In the genomic region with DNA sequence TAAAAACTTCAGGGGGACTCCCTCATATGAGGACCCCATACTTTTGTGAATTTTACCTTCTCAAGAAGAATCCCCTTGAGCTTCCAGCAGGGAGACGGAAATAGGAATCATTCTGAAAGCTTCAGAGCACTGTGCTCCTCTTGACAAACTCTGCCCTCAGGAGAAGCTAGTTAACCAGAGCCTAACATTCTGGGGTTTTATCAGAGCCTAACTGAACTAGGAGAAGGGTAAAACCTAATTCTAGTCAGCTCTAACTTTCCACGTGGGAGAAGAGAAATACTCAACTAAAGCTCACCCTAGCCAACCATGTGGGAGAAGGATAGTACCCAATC, we compare ENCODE assay signal across 23 cellular contexts. TPM values are rescaled to one million over a fixed set of nuclear protein-coding genes. Genes with fewer than 3 reads are reported as not detected.
DNase-seq lines count a peak whose midpoint lies in the region; ATAC-seq, FAIRE-seq and TF ChIP-seq lines count a peak whose summit lies in the region.
"Had no signal": no experiment of that assay in that cellular context is flagged by ENCODE, and none has a peak within 500 bp of the region (broad histone marks: within the 10 kb centered on the region; RNA-seq: fewer than 3 reads in every experiment).

No MANE protein-coding gene starts in this region.

- H3K79me2 ChIP-seq in GM23338 (replicated peaks; ENCODE audit: insufficient read depth) (no peaks in the 10 kb centered on the region), H9 (ENCODE audit: insufficient read depth, low read length) (no peaks in the 10 kb centered on the region)

- no peak overlapping the region for H3K23ac ChIP-seq in H9 (ENCODE audit: insufficient read length, low read depth, low read length)

- no peak overlapping the region for H3K56ac ChIP-seq in H9 (ENCODE audit: insufficient read length, low read depth, low read length)

- no peak overlapping the region for H2BK5ac ChIP-seq in H9 (ENCODE audit: insufficient read length, low read length)

- H3K9ac ChIP-seq in H9 (ENCODE audit: extremely low read depth, insufficient read length, low read length): no peak overlapping the region
- no peak overlapping the region for H3K9ac ChIP-seq in kidney (ENCODE audit: low read length in 2 of 2)
- H3K9ac ChIP-seq: BLaER1 had no signal

- H2BK12ac ChIP-seq in H9 (ENCODE audit: insufficient read length, low read depth, low read length): no peak overlapping the region

- no peaks in the 10 kb centered on the region for H3K9me3 ChIP-seq in H9 (ENCODE audit: control insufficient read depth, low read depth, low read length)
- H3K9me3 ChIP-seq in kidney (ENCODE audit: control insufficient read depth in 1 of 2, low read length in 2 of 2): no peaks in the 10 kb centered on the region
- H3K9me3 ChIP-seq: BLaER1, HAP-1 had no signal

- H3K4me1 ChIP-seq in GM23338 (ENCODE audit: insufficient read depth): no peaks in the 10 kb centered on the region
- no peaks in the 10 kb centered on the region for H3K4me1 ChIP-seq in H9 (ENCODE audit: insufficient read depth, low read length)
- H3K4me1 ChIP-seq in kidney (ENCODE audit: control insufficient read depth in 1 of 2, insufficient read depth in 1 of 2, low read depth in 1 of 2, low read length in 2 of 2): no peaks in the 10 kb centered on the region
- H3K4me1 ChIP-seq: BLaER1, HAP-1 had no signal

- H3F3A ChIP-seq in GM23338 (replicated peaks; ENCODE audit: low read depth): no peaks in the 10 kb centered on the region

- no peak for FAIRE-seq in kidney (lab: Jason Lieb, UNC)
- FAIRE-seq: GM18507, K562 had no signal

- no peak overlapping the region for H2BK15ac ChIP-seq in H9 (ENCODE audit: low read depth, low read length)

- no peak overlapping the region for H4K91ac ChIP-seq in H9 (ENCODE audit: insufficient read length, low read depth, low read length)

- H3K14ac ChIP-seq in H9 (ENCODE audit: insufficient read depth, low read length): no peak overlapping the region

- no peak overlapping the region for H3K4ac ChIP-seq in H9 (ENCODE audit: low read depth, low read length)

- no peak overlapping the region for H3T11ph ChIP-seq in H9 (ENCODE audit: low read length)

- no peaks in the 10 kb centered on the region for H3K36me3 Mint-ChIP-seq in activated naive CD4-positive, alpha-beta T cell treated with anti-CD3 and anti-CD28 coated beads, Interleukin-2, amount 50 U/mL, for 24 hours
- H3K36me3 Mint-ChIP-seq in GM23338 (ENCODE audit: low read depth) (no peaks in the 10 kb centered on the region), H9 (ENCODE audit: insufficient read depth in 1 of 3, low read depth in 3 of 3) (no peaks in the 10 kb centered on the region)
- H3K36me3 Mint-ChIP-seq: CD14-positive monocyte; CD4-positive, alpha-beta memory T cell had no signal

- no peaks in the 10 kb centered on the region for H3K9me3 Mint-ChIP-seq in activated naive CD4-positive, alpha-beta T cell treated with anti-CD3 and anti-CD28 coated beads, Interleukin-2, amount 50 U/mL, for 24 hours
- H3K9me3 Mint-ChIP-seq in GM23338 (no peaks in the 10 kb centered on the region), H9 (no peaks in the 10 kb centered on the region)
- H3K9me3 Mint-ChIP-seq: CD4-positive, alpha-beta memory T cell had no signal

- no peaks in the 10 kb centered on the region for H3K79me1 ChIP-seq in H9 (ENCODE audit: insufficient read depth, low read depth, low read length, poor library complexity, severe bottlenecking)

- H3K4me1 Mint-ChIP-seq in activated naive CD4-positive, alpha-beta T cell treated with anti-CD3 and anti-CD28 coated beads, Interleukin-2, amount 50 U/mL, for 24 hours: peaks cover 6% of the 10 kb centered on the region
- H3K4me1 Mint-ChIP-seq in GM23338 (no peaks in the 10 kb centered on the region), H9 (no peaks in the 10 kb centered on the region)

- H2BK120ac ChIP-seq in H9 (ENCODE audit: low read depth, low read length, poor library complexity, severe bottlenecking): no peak overlapping the region

- H3K9me2 ChIP-seq in GM23338 (ENCODE audit: insufficient read depth): no peaks in the 10 kb centered on the region

- H2AFZ ChIP-seq in GM23338 (peak overlapping the region; percentile 72), H9 (ENCODE audit: low read length) (no peak overlapping the region)

- no peaks in the 10 kb centered on the region for H3K27me3 ChIP-seq in GM23338 (ENCODE audit: insufficient read depth)
- no peaks in the 10 kb centered on the region for H3K27me3 ChIP-seq in H9 (ENCODE audit: insufficient read depth, low read length)
- H3K27me3 ChIP-seq: BLaER1 had no signal

- H4K20me1 ChIP-seq in GM23338 (replicated peaks; ENCODE audit: insufficient read depth): no peaks in the 10 kb centered on the region
- H4K20me1 ChIP-seq in H9 (ENCODE audit: control insufficient read depth, insufficient read depth, insufficient read length): no peaks in the 10 kb centered on the region
- H4K20me1 ChIP-seq: BLaER1 had no signal

- no peak overlapping the region for H3K18ac ChIP-seq in H9 (ENCODE audit: insufficient read length, low read depth, low read length)

- peak overlapping the region; percentile 30 for H3K27ac Mint-ChIP-seq in activated naive CD4-positive, alpha-beta T cell treated with anti-CD3 and anti-CD28 coated beads, Interleukin-2, amount 50 U/mL, for 24 hours
- no peak overlapping the region for H3K27ac Mint-ChIP-seq in GM23338
- no peak overlapping the region for H3K27ac Mint-ChIP-seq in H9
- H3K27ac Mint-ChIP-seq: CD14-positive monocyte had no signal

- H2BK20ac ChIP-seq in H9 (ENCODE audit: low read depth, low read length, poor library complexity, severe bottlenecking): no peak overlapping the region

- no peak overlapping the region for H3K4me3 Mint-ChIP-seq in activated naive CD4-positive, alpha-beta T cell treated with anti-CD3 and anti-CD28 coated beads, Interleukin-2, amount 50 U/mL, for 24 hours
- H3K4me3 Mint-ChIP-seq in GM23338 (no peak overlapping the region), H9 (no peak overlapping the region)
- H3K4me3 Mint-ChIP-seq: CD14-positive monocyte; CD4-positive, alpha-beta memory T cell had no signal

- no peak for DNase-seq in activated naive CD4-positive, alpha-beta T cell (lab: John Stamatoyannopoulos, UW)
- DNase-seq in GM23338 (ENCODE audit: low spot score): no peak
- DNase-seq in left colon: no peak
- no peak for DNase-seq in H9
- no peak for DNase-seq in kidney
- DNase-seq: Calu3; CD4-positive, alpha-beta memory T cell; DMS79 treated with DMSO at 0.1 percent for 48 hours; GF-D8; GOT3 had no signal

- no peaks in the 10 kb centered on the region for H3K27me3 Mint-ChIP-seq in activated naive CD4-positive, alpha-beta T cell treated with anti-CD3 and anti-CD28 coated beads, Interleukin-2, amount 50 U/mL, for 24 hours
- H3K27me3 Mint-ChIP-seq in GM23338 (ENCODE audit: insufficient read depth, low read depth, poor library complexity): peaks cover 2% of the 10 kb centered on the region
- peaks cover 4% of the 10 kb centered on the region for H3K27me3 Mint-ChIP-seq in H9 (ENCODE audit: low read depth)

- no peaks in the 10 kb centered on the region for H3K23me2 ChIP-seq in H9 (ENCODE audit: insufficient read length, low read depth, low read length, poor library complexity, severe bottlenecking)

- H3K4me3 ChIP-seq in GM23338 (no peak overlapping the region), kidney (ENCODE audit: low read length in 2 of 2) (no peak overlapping the region)
- H3K4me3 ChIP-seq: BLaER1, HAP-1, K562 had no signal

- no peak for ATAC-seq in GM23338
- ATAC-seq in left colon: peak; percentile 56
- ATAC-seq in HG02885 (IDR thresholded peaks at IDR 0.05; ENCODE audit: poor library complexity, unreplicated experiment): no peak
- ATAC-seq: K562 had no signal

- H2AK5ac ChIP-seq in H9 (ENCODE audit: insufficient read length, low read length): no peak overlapping the region

- H3K36me3 ChIP-seq in GM23338 (ENCODE audit: insufficient read depth) (no peaks in the 10 kb centered on the region), kidney (ENCODE audit: control insufficient read depth in 1 of 2, insufficient read depth in 2 of 2, low read length in 2 of 2) (no peaks in the 10 kb centered on the region)
- H3K36me3 ChIP-seq: BLaER1, HAP-1 had no signal

- no peak overlapping the region for H4K8ac ChIP-seq in H9 (replicated peaks; ENCODE audit: insufficient read length, low read depth, low read length)

- TF ChIP-seq CTCF in GM23338 (conservative IDR thresholded peaks at IDR 0.05; ENCODE audit: low read depth in 2 of 2) (no peak), H9 (conservative IDR thresholded peaks at IDR 0.05) (no peak), kidney (IDR thresholded peaks at IDR 0.05; ENCODE audit: borderline replicate concordance, extremely low read depth, insufficient read depth) (no peak)

- WGBS in H9 (ENCODE audit: extremely low coverage, insufficient read length, low lambda C conversion rate): no CpG with 5 or more reads among the region's 2 CpGs

- no peak overlapping the region for H4K5ac ChIP-seq in H9 (ENCODE audit: insufficient read length, low read depth, low read length)

- H3K4me2 ChIP-seq in GM23338 (no peak overlapping the region), H9 (ENCODE audit: insufficient read depth, insufficient read length, low read length) (no peak overlapping the region)
- H3K4me2 ChIP-seq: BLaER1 had no signal

- intact Hi-C loops in left colon (cut with DNase I, micrococcal nuclease) (no loop called here), kidney (cut with DNase I) (no loop called here)

- H3K27ac ChIP-seq in GM23338 (ENCODE audit: low read depth) (no peak overlapping the region), H9 (ENCODE audit: insufficient read length, low read depth, low read length) (no peak overlapping the region), kidney (ENCODE audit: low read depth in 2 of 2, low read length in 2 of 2) (no peak overlapping the region)
- H3K27ac ChIP-seq: 22Rv1, BLaER1, HL-60 had no signal

RNA-seq across cellular contexts. Expression of gene SLC5A10, which starts 13.3 kb away (rescaled TPM):
- total RNA-seq in GM23338 (2014; rRNA removed; shearing (Covaris generic)): 0.10 TPM in 1 of 2 replicates, not detected in the other
- polyA plus RNA-seq in GM23338 (2016; fragmentation: Nextera tagmentation; extraction: Ambion mirVana) (not detected in 2 replicates), kidney (ENCODE audit: insufficient read depth, low read depth, low replicate concordance) (16.5 TPM)
- total RNA-seq in left colon (under 1 TPM in 1 of 2 donors, not detected in 1; 0.31 TPM), H9 (2021) (not detected in 2 replicates), kidney (9.7 TPM)
- total RNA-seq: A673; Calu3; CD4-positive, alpha-beta memory T cell; HT1080; IMR-90 had no signal
- polyA plus RNA-seq: AG04450, IMR-90 had no signal
